22 cellular contexts compared by ENCODE assay signal in the genomic region with DNA sequence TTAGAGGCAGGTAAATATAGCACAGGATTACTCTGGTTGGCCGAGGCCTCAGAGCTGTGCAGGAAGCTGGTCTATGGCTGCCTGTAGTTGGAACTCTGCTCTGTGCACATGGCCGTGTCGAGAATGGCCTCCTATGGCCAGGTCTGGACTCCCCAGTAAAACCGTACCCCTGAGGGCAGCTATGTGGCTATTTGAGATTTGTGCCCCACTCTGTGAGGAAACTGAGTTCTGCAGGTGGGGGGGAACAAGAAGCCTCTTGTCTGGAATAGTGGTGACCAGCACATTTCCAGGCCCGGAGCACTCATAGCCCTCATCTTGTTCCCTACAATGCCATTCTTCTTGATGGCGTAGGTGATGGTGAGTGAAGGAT. TPM values are rescaled to one million over a fixed set of nuclear protein-coding genes. Genes with fewer than 3 reads are reported as not detected.
A peak's percentile ranks its signal among the peaks of the same experiment; 100 is the strongest.
DNase-seq lines count a peak whose midpoint lies in the region; ATAC-seq and TF ChIP-seq lines count a peak whose summit lies in the region.
"Had no signal": no experiment of that assay in that cellular context is flagged by ENCODE, and none has a peak within 500 bp of the region (broad histone marks: within the 10 kb centered on the region; RNA-seq: fewer than 3 reads in every experiment).

No MANE protein-coding gene starts in this region.

- H3K27me3 Mint-ChIP-seq in activated CD8-positive, alpha-beta memory T cell treated with anti-CD3 and anti-CD28 coated beads, Interleukin-2, amount 10 ng/mL, durations not matched to agents 7 days and 5 days: peaks cover 8% of the 10 kb centered on the region

- TF ChIP-seq CTCF in coronary artery (IDR thresholded peaks at IDR 0.05): no peak

- no peaks in the 10 kb centered on the region for H3K9me3 Mint-ChIP-seq in activated CD8-positive, alpha-beta memory T cell treated with anti-CD3 and anti-CD28 coated beads, Interleukin-2, amount 10 ng/mL, durations not matched to agents 7 days and 5 days (ENCODE audit: low read depth)
- H3K9me3 Mint-ChIP-seq: CD4-positive, alpha-beta memory T cell; GM23338; HFFc6 had no signal

- H3K27ac ChIP-seq in coronary artery (no peak overlapping the region), caudate nucleus (ENCODE audit: low read depth, low read length) (no peak overlapping the region)
- H3K27ac ChIP-seq: 22Rv1, A549, HL-60 had no signal

- DNase-seq in activated CD8-positive, alpha-beta memory T cell treated with anti-CD3 and anti-CD28 coated beads for 24 hours: peak; percentile 43
- DNase-seq in activated CD8-positive, alpha-beta memory T cell treated with anti-CD3 and anti-CD28 coated beads, Interleukin-2, amount 10 ng/mL, durations not matched to agents 7 days and 5 days: no peak
- DNase-seq in coronary artery (ENCODE audit: low spot score): peak; percentile 45
- peak; percentile 18 for DNase-seq in left lobe of liver (ENCODE audit: low spot score)
- DNase-seq in sciatic nerve (ENCODE audit: low spot score): peak; percentile 9
- no peak for DNase-seq in caudate nucleus (lab: John Stamatoyannopoulos, UW)
- no peak for DNase-seq in C1 segment of cervical spinal cord (lab: John Stamatoyannopoulos, UW)
- DNase-seq in stimulated activated CD4-positive, alpha-beta T cell treated with anti-CD3 and anti-CD28 coated beads, Interleukin-1b, Interleukin-23, amount 100 ng/mL, for 48 hours: no peak
- DNase-seq: AML-193; CD4-positive, alpha-beta memory T cell; DMS153; DMS79; GDM1; HFFc6 had no signal

- peaks cover 2% of the 10 kb centered on the region for H3K4me1 Mint-ChIP-seq in activated CD8-positive, alpha-beta memory T cell treated with anti-CD3 and anti-CD28 coated beads, Interleukin-2, amount 10 ng/mL, durations not matched to agents 7 days and 5 days

- no peak overlapping the region for H3K4me3 Mint-ChIP-seq in activated CD8-positive, alpha-beta memory T cell treated with anti-CD3 and anti-CD28 coated beads, Interleukin-2, amount 10 ng/mL, durations not matched to agents 7 days and 5 days
- H3K4me3 Mint-ChIP-seq: CD14-positive monocyte; CD4-positive, alpha-beta memory T cell; GM23338; HFFc6 had no signal

- no peak overlapping the region for H3K27ac Mint-ChIP-seq in activated CD8-positive, alpha-beta memory T cell treated with anti-CD3 and anti-CD28 coated beads, Interleukin-2, amount 10 ng/mL, durations not matched to agents 7 days and 5 days
- H3K27ac Mint-ChIP-seq: CD4-positive, alpha-beta memory T cell; GM23338; HFFc6 had no signal

- no peak overlapping the region for H3K4me3 ChIP-seq in coronary artery
- H3K4me3 ChIP-seq: A549, GM23338 had no signal

- ATAC-seq in activated CD8-positive, alpha-beta memory T cell treated with anti-CD3 and anti-CD28 coated beads, Interleukin-2, amount 10 ng/mL, durations not matched to agents 7 days and 5 days: no peak
- ATAC-seq in left lobe of liver (no peak), sciatic nerve (no peak)
- ATAC-seq: A549, GM23338, HCT116 had no signal

- intact Hi-C loops in sciatic nerve (cut with DNase I): loop anchor here (2.0 kb wide), 1 partner anchor 41 kb away; no protein-coding TSS in a partner anchor

- H3K36me3 Mint-ChIP-seq in activated CD8-positive, alpha-beta memory T cell treated with anti-CD3 and anti-CD28 coated beads, Interleukin-2, amount 10 ng/mL, durations not matched to agents 7 days and 5 days: no peaks in the 10 kb centered on the region
- H3K36me3 Mint-ChIP-seq: CD14-positive monocyte; CD4-positive, alpha-beta memory T cell had no signal

- CTCF ChIA-PET in activated CD8-positive, alpha-beta memory T cell treated with anti-CD3 and anti-CD28 coated beads, Interleukin-2, amount 10 ng/mL, durations not matched to agents 7 days and 5 days (lab: Charles Lee): no interaction called here

RNA-seq across cellular contexts. Expression of a gene that starts 15.0 kb away (rescaled TPM):
- not detected for total RNA-seq in activated CD8-positive, alpha-beta memory T cell treated with anti-CD3 and anti-CD28 coated beads, Interleukin-2, amount 10 ng/mL, durations not matched to agents 7 days and 5 days
- total RNA-seq in left lobe of liver (not detected), sciatic nerve (not detected)
- total RNA-seq: CD4-positive, alpha-beta memory T cell; Daoy; GM23338; HFFc6; HT1080 had no signal

Comparison
In these comparisons a context has a peak if more than half of its experiments do, and no peak if none do; other contexts are left out.
1. DNase-seq: peak in activated CD8-positive, alpha-beta memory T cell treated with anti-CD3 and anti-CD28 coated beads for 24 hours (single experiment), coronary artery (single experiment), left lobe of liver (single experiment) and sciatic nerve (single experiment); none in activated CD8-positive, alpha-beta memory T cell treated with anti-CD3 and anti-CD28 coated beads, Interleukin-2, amount 10 ng/mL, durations not matched to agents 7 days and 5 days (single experiment), caudate nucleus (0 of 61), C1 segment of cervical spinal cord (0 of 14) and stimulated activated CD4-positive, alpha-beta T cell treated with anti-CD3 and anti-CD28 coated beads, Interleukin-1b, Interleukin-23, amount 100 ng/mL, for 48 hours (single experiment).